1 cellular context compared by ENCODE assay signal in the genomic region with DNA sequence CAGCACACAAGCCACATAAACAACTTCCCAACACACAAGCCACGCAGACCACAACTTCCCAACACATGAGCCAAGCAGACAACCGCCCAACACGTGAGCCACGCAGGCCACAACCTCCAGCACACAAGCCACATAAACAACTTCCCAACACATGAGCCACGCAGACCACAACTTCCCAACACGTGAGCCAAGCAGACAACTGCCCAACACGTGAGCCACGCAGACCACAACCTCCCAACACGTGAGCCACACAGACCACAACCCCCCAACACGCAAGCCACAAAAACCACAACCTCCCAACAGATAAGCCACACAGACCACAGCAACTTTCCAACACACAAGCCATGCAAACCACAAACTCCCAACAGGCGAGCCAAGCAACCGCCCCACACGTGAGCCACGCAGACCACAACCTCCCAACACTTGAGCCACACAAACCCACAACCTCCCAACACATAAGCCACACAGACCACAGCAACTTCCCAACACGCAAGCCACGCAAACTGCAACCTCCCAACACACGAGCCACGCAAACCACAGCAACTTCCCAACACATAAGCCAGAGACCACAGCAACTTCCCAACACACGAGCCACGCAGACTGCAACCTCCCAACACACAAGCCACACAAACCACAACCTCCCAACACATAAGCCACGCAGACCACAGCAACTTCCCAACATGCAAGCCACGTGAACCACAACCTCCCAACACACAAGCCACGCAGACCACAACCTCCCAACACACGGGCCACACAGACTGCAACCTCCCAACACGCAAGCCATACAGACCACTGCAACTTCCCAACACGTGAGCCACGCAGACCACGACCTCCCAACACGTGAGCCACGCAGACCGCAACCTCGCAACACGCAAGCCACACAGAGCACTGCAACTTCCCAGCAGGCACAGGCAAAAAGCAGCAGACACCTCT.
TF ChIP-seq lines count a peak whose summit lies in the region.

No MANE protein-coding gene starts in this region.

TF ChIP-seq in HepG2, 621 proteins besides CTCF, POLR2A, EP300 and RAD21:
- no peak for TF ChIP-seq ZFAT (CRISPR knock-in tag; conservative IDR thresholded peaks at IDR 0.05)
- no peak for TF ChIP-seq EHMT2 (IDR thresholded peaks at IDR 0.05; ENCODE audit: borderline replicate concordance, low read depth, low read length)
- no peak for TF ChIP-seq ZNF431 (CRISPR knock-in tag; IDR thresholded peaks at IDR 0.05; ENCODE audit: borderline replicate concordance, low read depth)
- TF ChIP-seq TP53 (CRISPR knock-in tag; conservative IDR thresholded peaks at IDR 0.05), result no peak
- 0 out of 2 replicates have a peak, but pooled peaks have one; percentile 10 for TF ChIP-seq AKAP8 (CRISPR knock-in tag; IDR thresholded peaks at IDR 0.05)
- TF ChIP-seq, protein P1, sequence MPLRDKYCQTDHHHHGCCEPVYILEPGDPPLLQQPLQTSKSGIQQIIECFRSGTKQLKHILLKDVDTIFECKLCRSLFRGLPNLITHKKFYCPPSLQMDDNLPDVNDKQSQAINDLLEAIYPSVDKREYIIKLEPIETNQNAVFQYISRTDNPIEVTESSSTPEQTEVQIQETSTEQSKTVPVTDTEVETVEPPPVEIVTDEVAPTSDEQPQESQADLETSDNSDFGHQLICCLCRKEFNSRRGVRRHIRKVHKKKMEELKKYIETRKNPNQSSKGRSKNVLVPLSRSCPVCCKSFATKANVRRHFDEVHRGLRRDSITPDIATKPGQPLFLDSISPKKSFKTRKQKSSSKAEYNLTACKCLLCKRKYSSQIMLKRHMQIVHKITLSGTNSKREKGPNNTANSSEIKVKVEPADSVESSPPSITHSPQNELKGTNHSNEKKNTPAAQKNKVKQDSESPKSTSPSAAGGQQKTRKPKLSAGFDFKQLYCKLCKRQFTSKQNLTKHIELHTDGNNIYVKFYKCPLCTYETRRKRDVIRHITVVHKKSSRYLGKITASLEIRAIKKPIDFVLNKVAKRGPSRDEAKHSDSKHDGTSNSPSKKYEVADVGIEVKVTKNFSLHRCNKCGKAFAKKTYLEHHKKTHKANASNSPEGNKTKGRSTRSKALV (CRISPR knock-in tag; IDR thresholded peaks at IDR 0.05), result no peak
- TF ChIP-seq ZNF30 (CRISPR knock-in tag; IDR thresholded peaks at IDR 0.05), result no peak
- no peak for TF ChIP-seq KAT7 (CRISPR knock-in tag; IDR thresholded peaks at IDR 0.05; ENCODE audit: borderline replicate concordance)
- TF ChIP-seq, protein P2, sequence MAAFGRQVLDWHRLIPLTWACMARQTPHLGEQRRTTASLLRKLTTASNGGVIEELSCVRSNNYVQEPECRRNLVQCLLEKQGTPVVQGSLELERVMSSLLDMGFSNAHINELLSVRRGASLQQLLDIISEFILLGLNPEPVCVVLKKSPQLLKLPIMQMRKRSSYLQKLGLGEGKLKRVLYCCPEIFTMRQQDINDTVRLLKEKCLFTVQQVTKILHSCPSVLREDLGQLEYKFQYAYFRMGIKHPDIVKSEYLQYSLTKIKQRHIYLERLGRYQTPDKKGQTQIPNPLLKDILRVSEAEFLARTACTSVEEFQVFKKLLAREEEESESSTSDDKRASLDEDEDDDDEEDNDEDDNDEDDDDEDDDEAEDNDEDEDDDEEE (CRISPR knock-in tag; IDR thresholded peaks at IDR 0.05), result no peak
- TF ChIP-seq, protein P3, sequence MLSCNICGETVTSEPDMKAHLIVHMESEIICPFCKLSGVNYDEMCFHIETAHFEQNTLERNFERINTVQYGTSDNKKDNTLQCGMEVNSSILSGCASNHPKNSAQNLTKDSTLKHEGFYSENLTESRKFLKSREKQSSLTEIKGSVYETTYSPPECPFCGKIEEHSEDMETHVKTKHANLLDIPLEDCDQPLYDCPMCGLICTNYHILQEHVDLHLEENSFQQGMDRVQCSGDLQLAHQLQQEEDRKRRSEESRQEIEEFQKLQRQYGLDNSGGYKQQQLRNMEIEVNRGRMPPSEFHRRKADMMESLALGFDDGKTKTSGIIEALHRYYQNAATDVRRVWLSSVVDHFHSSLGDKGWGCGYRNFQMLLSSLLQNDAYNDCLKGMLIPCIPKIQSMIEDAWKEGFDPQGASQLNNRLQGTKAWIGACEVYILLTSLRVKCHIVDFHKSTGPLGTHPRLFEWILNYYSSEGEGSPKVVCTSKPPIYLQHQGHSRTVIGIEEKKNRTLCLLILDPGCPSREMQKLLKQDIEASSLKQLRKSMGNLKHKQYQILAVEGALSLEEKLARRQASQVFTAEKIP (CRISPR knock-in tag; IDR thresholded peaks at IDR 0.05; ENCODE audit: borderline replicate concordance), result no peak
- no peak for TF ChIP-seq SOX6 (IDR thresholded peaks at IDR 0.05)
- no peak for TF ChIP-seq SOX6 (CRISPR knock-in tag; IDR thresholded peaks at IDR 0.05)
- peak; percentile 69 for TF ChIP-seq AGO2 (optimal IDR thresholded peaks at IDR 0.05; ENCODE audit: low read depth, low read length)
- no peak for TF ChIP-seq ZNF672 (CRISPR knock-in tag; IDR thresholded peaks at IDR 0.05)
- no peak for TF ChIP-seq AHR (CRISPR knock-in tag; IDR thresholded peaks at IDR 0.05)
